Comparison of ENCODE assay signal across 1 cellular context in genomic region chr2:96864343-96865091, GRCh38.
A peak's percentile ranks its signal among the peaks of the same experiment; 100 is the strongest.
TF ChIP-seq lines count a peak whose summit lies in the region.

No MANE protein-coding gene starts in this region.

TF ChIP-seq in HepG2, 621 proteins besides CTCF, POLR2A, EP300 and RAD21:
- TF ChIP-seq ATF3 (CRISPR knock-in tag; IDR thresholded peaks at IDR 0.05), result no peak
- 0 out of 2 replicates have a peak, but pooled peaks have one; percentile 25 for TF ChIP-seq HIC2 (CRISPR knock-in tag; IDR thresholded peaks at IDR 0.05; ENCODE audit: low read depth)
- TF ChIP-seq RBFOX2 (IDR thresholded peaks at IDR 0.05; ENCODE audit: low read depth, low read length), result peak; percentile 74
- no peak for TF ChIP-seq ZNF775 (CRISPR knock-in tag; IDR thresholded peaks at IDR 0.05; ENCODE audit: borderline replicate concordance)
- peak; percentile 64 for TF ChIP-seq AGO2 (optimal IDR thresholded peaks at IDR 0.05; ENCODE audit: low read depth, low read length)
TF ChIP-seq in HepG2: peak in this region for 3.
